ENCODE assay signal across 8 cellular contexts in genomic region chr17:42677012-42677857, GRCh38. TPM values are rescaled to one million over a fixed set of nuclear protein-coding genes. Genes with fewer than 3 reads are reported as not detected.
A peak's percentile ranks its signal among the peaks of the same experiment; 100 is the strongest.
DNase-seq lines count a peak whose midpoint lies in the region; ATAC-seq and TF ChIP-seq lines count a peak whose summit lies in the region.

No MANE protein-coding gene starts in this region.

- WGBS in esophagus muscularis mucosa: 2% methylated on average over 28 of the region's 33 CpGs

- peak overlapping the region; percentile 73 for H3K9ac ChIP-seq in KMS-11
- H3K9ac ChIP-seq in mucosa of stomach (ENCODE audit: low read length): peak overlapping the region; percentile 93

- no peaks in the 10 kb centered on the region for H4K20me1 ChIP-seq in KMS-11 (ENCODE audit: insufficient read depth)

- H3K9me3 ChIP-seq in Peyer's patch (no peaks in the 10 kb centered on the region), esophagus muscularis mucosa (no peaks in the 10 kb centered on the region), mucosa of stomach (ENCODE audit: control insufficient read depth, low read length) (no peaks in the 10 kb centered on the region)

- H3K4me3 ChIP-seq in KMS-11 (IDR thresholded peaks at IDR 0.05; ENCODE audit: insufficient read depth, low read depth, low read length) (no peak overlapping the region), Peyer's patch (peak overlapping the region; percentile 69 to 85 (median 75)), esophagus muscularis mucosa (peak overlapping the region; percentile 77 to 93 (median 90)), mucosa of stomach (ENCODE audit: low read length) (peak overlapping the region; percentile 15)

- H3K4me2 ChIP-seq in KMS-11: peak overlapping the region; percentile 99

- peak; percentile 57 for ATAC-seq in GM21786 (IDR thresholded peaks at IDR 0.05; ENCODE audit: unreplicated experiment)

- H3K79me2 ChIP-seq in KMS-11 (ENCODE audit: insufficient read depth, low read depth): peaks cover 55% of the 10 kb centered on the region

- no peak for TF ChIP-seq CTCF in KMS-11 (conservative IDR thresholded peaks at IDR 0.05; ENCODE audit: low read depth, low read length)
- TF ChIP-seq CTCF in Peyer's patch (IDR thresholded peaks at IDR 0.05): no peak
- no peak for TF ChIP-seq CTCF in esophagus muscularis mucosa (IDR thresholded peaks at IDR 0.05)

- H2AFZ ChIP-seq in KMS-11 (ENCODE audit: low read depth): peak overlapping the region; percentile 48

- H3K4me1 ChIP-seq in KMS-11 (ENCODE audit: low read depth, poor library complexity, severe bottlenecking) (peaks cover 39% of the 10 kb centered on the region), Peyer's patch (peaks cover 0 to 66% (median 48%) of the 10 kb centered on the region in 4 donors), esophagus muscularis mucosa (peaks cover 68 to 90% (median 85%) of the 10 kb centered on the region in 4 donors), mucosa of stomach (ENCODE audit: control insufficient read depth, insufficient read depth, low read length) (peaks cover 54% of the 10 kb centered on the region)

- H3K27ac ChIP-seq in KMS-11: peak overlapping the region; percentile 98
- peak overlapping the region; percentile 88 to 96 (median 92) for H3K27ac ChIP-seq in Peyer's patch
- peak overlapping the region; percentile 96 to 99 (median 98) for H3K27ac ChIP-seq in esophagus muscularis mucosa (replicated peaks in 1 of 4)

- H3K36me3 ChIP-seq in KMS-11 (ENCODE audit: insufficient read depth) (peaks cover 6% of the 10 kb centered on the region), Peyer's patch (peaks cover 0 to 13% (median 0%) of the 10 kb centered on the region in 3 donors), esophagus muscularis mucosa (peaks cover 3 to 15% (median 15%) of the 10 kb centered on the region in 4 donors), mucosa of stomach (ENCODE audit: control insufficient read depth, insufficient read depth, low read length) (peaks cover 9% of the 10 kb centered on the region)

- no peak for TF ChIP-seq EP300 in esophagus muscularis mucosa (IDR thresholded peaks at IDR 0.05)

- intact Hi-C loops in esophagus muscularis mucosa (cut with DNase I): no loop called here

- no peaks in the 10 kb centered on the region for H3K27me3 ChIP-seq in KMS-11 (ENCODE audit: insufficient read depth, low read depth)
- H3K27me3 ChIP-seq in Peyer's patch: no peaks in the 10 kb centered on the region
- H3K27me3 ChIP-seq in esophagus muscularis mucosa: no peaks in the 10 kb centered on the region
- peaks cover 7% of the 10 kb centered on the region for H3K27me3 ChIP-seq in mucosa of stomach (ENCODE audit: control insufficient read depth, insufficient read depth, low read length)

- no peak for TF ChIP-seq POLR2A in Peyer's patch (IDR thresholded peaks at IDR 0.05)
- no peak for TF ChIP-seq POLR2A in esophagus muscularis mucosa (IDR thresholded peaks at IDR 0.05; ENCODE audit: low read depth)

- DNase-seq in DMS153 treated with DMSO at 0.1 percent for 48 hours (lab: John Stamatoyannopoulos, UW; ENCODE audit: unreplicated experiment): peak; percentile 98
- DNase-seq in Peyer's patch: peak; percentile 99 to 100 (median 100)
- peak; percentile 90 for DNase-seq in activated T-helper 1 cell treated with Interleukin-2 at 50 U/mL for 16 hours (ENCODE audit: low read depth)
- DNase-seq in esophagus muscularis mucosa (ENCODE audit: extremely low spot score): peak; percentile 100
- DNase-seq in stimulated activated CD8-positive, alpha-beta memory T cell treated with anti-CD3 and anti-CD28 coated beads, Interleukin-4, amount 100 ng/mL, for 4 hours (ENCODE audit: low read depth in 2 of 2, low spot score in 1 of 2): peak; percentile 96 to 97

RNA-seq across cellular contexts. Expression of gene PLEKHH3, which starts 0.4 kb away (rescaled TPM):
- 10 to 100 TPM in 2 of 4 donors, 1 to 10 TPM in 2; 3.5 to 14.0 (median 10.8) TPM for total RNA-seq in Peyer's patch
- 10 to 100 TPM; 20.3 to 41.2 (median 27.3) TPM for total RNA-seq in esophagus muscularis mucosa

RNA-seq across cellular contexts. Expression of gene CCR10, which starts 4.4 kb away (rescaled TPM):
- total RNA-seq in Peyer's patch (1 to 10 TPM in 1 of 4 donors, under 1 TPM in 1, not detected in 2; 0.40 to 2.8 TPM), esophagus muscularis mucosa (1 to 10 TPM; 2.9 to 8.4 (median 3.7) TPM)

RNA-seq across cellular contexts. Expression of gene CNTNAP1, which starts 5.1 kb away (rescaled TPM):
- total RNA-seq in Peyer's patch (1 to 10 TPM in 3 of 4 donors, under 1 TPM in 1; 0.35 to 5.0 (median 1.3) TPM), esophagus muscularis mucosa (10 to 100 TPM in 1 of 4 donors, 1 to 10 TPM in 3; 4.7 to 13.2 (median 6.2) TPM)

RNA-seq across cellular contexts. Expression of gene TUBG2, which starts 18.2 kb away (rescaled TPM):
- total RNA-seq in Peyer's patch (10 to 100 TPM in 3 of 4 donors, 1 to 10 TPM in 1; 5.6 to 79.2 (median 16.6) TPM), esophagus muscularis mucosa (10 to 100 TPM; 25.3 to 40.2 (median 38.1) TPM)
